ENCODE assay signal across 9 cellular contexts in the genomic region with DNA sequence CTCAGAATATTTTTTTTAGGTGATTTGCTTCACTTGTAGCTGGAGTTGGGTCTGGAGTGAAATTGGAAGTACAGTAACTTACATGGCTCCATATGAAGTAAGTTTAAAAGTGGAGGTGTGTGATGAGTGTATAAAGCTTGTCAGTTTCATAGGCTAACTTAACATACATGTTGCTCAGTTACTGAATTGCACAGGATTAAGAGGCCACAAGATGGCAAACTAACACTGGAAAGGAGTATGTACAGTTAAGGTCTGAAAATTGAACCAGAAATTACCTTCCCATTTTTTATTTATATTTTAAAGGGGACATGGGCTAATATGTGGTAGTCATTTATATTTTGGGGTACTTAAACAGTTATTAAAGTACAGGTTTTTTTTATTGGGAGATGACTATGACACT. TPM values are rescaled to one million over a fixed set of nuclear protein-coding genes. Genes with fewer than 3 reads are reported as not detected.
DNase-seq lines count a peak whose midpoint lies in the region; ATAC-seq, FAIRE-seq and TF ChIP-seq lines count a peak whose summit lies in the region.
"Had no signal": no experiment of that assay in that cellular context is flagged by ENCODE, and none has a peak within 500 bp of the region (broad histone marks: within the 10 kb centered on the region; RNA-seq: fewer than 3 reads in every experiment).

No MANE protein-coding gene starts in this region.

- DNase-seq in NCI-H345 treated with DMSO at 0.1 percent for 48 hours (lab: John Stamatoyannopoulos, UW; ENCODE audit: unreplicated experiment) (peak; percentile 2), dermis blood vessel endothelial cell (peak; percentile 59), H7 (no peak), globus pallidus (ENCODE audit: low spot score) (no peak), ascending aorta (ENCODE audit: low spot score in 2 of 2) (no peak)
- DNase-seq: activated naive CD4-positive, alpha-beta T cell had no signal

- H3K36me3 ChIP-seq in H7 (replicated peaks; ENCODE audit: control insufficient read depth, insufficient read depth, low read length) = no peaks in the 10 kb centered on the region
- no peaks in the 10 kb centered on the region for H3K36me3 ChIP-seq in ascending aorta

- TF ChIP-seq CTCF in GM12875 (IDR thresholded peaks at IDR 0.05; ENCODE audit: borderline replicate concordance, insufficient read depth, low read depth, low read length) (0 out of 2 replicates have a peak, but pooled peaks have one; percentile 6), ascending aorta (IDR thresholded peaks at IDR 0.05) (no peak)

- no peak overlapping the region for H3K27ac ChIP-seq in ascending aorta

- H3K4me3 ChIP-seq in GM12875 (ENCODE audit: low read depth, low read length) = no peak overlapping the region
- no peak overlapping the region for H3K4me3 ChIP-seq in H7 (ENCODE audit: insufficient read depth, low read depth, low read length)
- H3K4me3 ChIP-seq in ascending aorta = no peak overlapping the region

- no peaks in the 10 kb centered on the region for H3K9me3 ChIP-seq in ascending aorta

- FAIRE-seq in A204.1 (lab: Jason Lieb, UNC) = peak; percentile 76

- H3K27me3 ChIP-seq in H7 (ENCODE audit: control insufficient read depth, insufficient read depth, low read length) (no peaks in the 10 kb centered on the region), ascending aorta (no peaks in the 10 kb centered on the region)

- H3K4me1 ChIP-seq in ascending aorta = no peaks in the 10 kb centered on the region

- no peak for ATAC-seq in HG03521 (IDR thresholded peaks at IDR 0.05; ENCODE audit: unreplicated experiment)

- intact Hi-C loops in ascending aorta (cut with DNase I) = no loop called here

RNA-seq across cellular contexts. Expression of gene SMIM8, which starts 45.3 kb away (rescaled TPM):
- total RNA-seq in dermis blood vessel endothelial cell (3.8 and 4.3 TPM in 2 replicates), ascending aorta (2.9 TPM)
- 7.0 and 8.2 TPM in 2 replicates for total RNA-seq in H7 (2014; rRNA removed; shearing (Covaris generic))

RNA-seq across cellular contexts. Expression of gene GJB7, which starts 52.0 kb away (rescaled TPM):
- total RNA-seq in dermis blood vessel endothelial cell (not detected in 2 replicates), ascending aorta (not detected)
- 0.70 and 1.9 TPM in 2 replicates for total RNA-seq in H7 (2014; rRNA removed; shearing (Covaris generic))

Comparison
In these comparisons a context has a peak if more than half of its experiments do, and no peak if none do; other contexts are left out.
1. DNase-seq: peak in NCI-H345 treated with DMSO at 0.1 percent for 48 hours (single experiment) and dermis blood vessel endothelial cell (single experiment); none in H7 (single experiment), globus pallidus (single experiment) and ascending aorta (0 of 2).